27 cellular contexts compared by ENCODE assay signal in the genomic region with DNA sequence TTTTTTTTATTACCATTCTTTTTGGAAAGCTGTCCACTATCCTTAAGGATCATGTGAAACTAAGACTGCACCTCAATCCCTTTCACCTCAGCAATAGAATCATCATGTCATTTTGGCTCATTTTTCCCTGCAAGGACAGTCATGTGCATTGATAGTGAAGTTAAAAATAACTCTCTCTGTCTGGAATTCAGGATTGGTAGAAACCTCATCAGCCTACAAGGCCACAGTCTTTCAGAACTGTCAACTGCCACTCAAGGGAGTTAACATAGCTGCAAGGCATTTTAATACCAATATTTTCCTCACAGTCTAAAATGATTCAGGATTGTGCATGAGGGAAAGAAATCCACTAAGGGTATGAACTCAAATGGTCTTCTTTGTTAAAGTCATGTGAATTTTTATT.
"Had no signal": no experiment of that assay in that cellular context is flagged by ENCODE, and none has a peak within 500 bp of the region (broad histone marks: within the 10 kb centered on the region; RNA-seq: fewer than 3 reads in every experiment).

No MANE protein-coding gene starts in this region.

- H3K36me3 ChIP-seq: heart right ventricle, left lung, lower lobe of right lung, neural progenitor cell, neutrophil, spleen, suprapubic skin, thoracic aorta, tibial artery, uterus had no signal

- H3K27ac ChIP-seq: heart right ventricle, hepatocyte, left lung, lower lobe of right lung, neural progenitor cell, neutrophil, parathyroid adenoma, psoas muscle, spleen, suprapubic skin, thoracic aorta, tibial artery, uterus had no signal

- H3K9me3 ChIP-seq: heart right ventricle, lower lobe of right lung, neutrophil, psoas muscle, suprapubic skin, thoracic aorta, tibial artery, uterus had no signal

- ATAC-seq: left colon; left lung; lower lobe of right lung; natural killer cell; psoas muscle; sciatic nerve; stimulated activated effector memory CD8-positive, alpha-beta T cell treated with anti-CD3 and anti-CD28 coated beads, Interleukin-12 subunit alpha, Interleukin-12 subunit beta, amount 100 ng/mL, for 72 hours had no signal

- FAIRE-seq: small intestine had no signal

- H3K4me3 ChIP-seq: heart right ventricle, hepatocyte, left lung, lower lobe of right lung, neural progenitor cell, psoas muscle, spleen, suprapubic skin, thoracic aorta, tibial artery, uterus had no signal

- H3K9ac ChIP-seq: neural progenitor cell, parathyroid adenoma had no signal

- H3K4me1 ChIP-seq: heart right ventricle, left lung, lower lobe of right lung, neural progenitor cell, parathyroid adenoma, psoas muscle, spleen, suprapubic skin, uterus had no signal

- DNase-seq: heart right ventricle; islet precursor cell; kidney glomerular epithelial cell; left colon; left lung; lower lobe of right lung; mammary epithelial cell; mesenchymal stem cell; naive B cell; natural killer cell; nephron progenitor cell; occipital lobe; psoas muscle; small intestine; spleen; stimulated activated CD4-positive, alpha-beta T cell treated with anti-CD3 and anti-CD28 coated beads, Interleukin-4, amount 100 ng/mL, for 24 hours; stimulated activated naive CD4-positive, alpha-beta T cell; tibial artery; uterus had no signal

- H3K27me3 ChIP-seq: heart right ventricle, hepatocyte, left lung, neural progenitor cell, neutrophil, spleen, suprapubic skin, tibial artery, uterus had no signal
